Comparison of ENCODE assay signal across 9 cellular contexts in the genomic region with DNA sequence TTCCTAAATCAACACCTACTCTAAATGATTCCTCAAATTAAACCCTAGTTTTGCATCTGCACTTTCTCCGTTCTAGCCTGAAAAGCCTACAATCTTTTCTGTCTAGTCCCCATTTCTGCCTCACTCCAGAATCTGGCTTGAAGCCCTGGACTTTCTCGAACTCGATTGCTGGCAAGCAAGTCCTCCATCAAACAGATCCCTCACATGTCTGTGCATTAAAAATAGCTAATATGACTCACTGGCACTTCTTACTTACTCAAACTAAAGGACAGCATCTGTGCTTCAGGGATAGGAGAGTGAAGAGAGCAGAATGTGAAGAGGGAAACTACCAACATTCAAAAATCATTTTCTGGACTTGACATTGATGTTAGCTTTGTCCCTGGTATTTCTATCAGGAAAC. TPM values are rescaled to one million over a fixed set of nuclear protein-coding genes. Genes with fewer than 3 reads are reported as not detected.
A peak's percentile ranks its signal among the peaks of the same experiment; 100 is the strongest.
DNase-seq lines count a peak whose midpoint lies in the region; ATAC-seq lines count a peak whose summit lies in the region.
"Had no signal": no experiment of that assay in that cellular context is flagged by ENCODE, and none has a peak within 500 bp of the region (broad histone marks: within the 10 kb centered on the region; RNA-seq: fewer than 3 reads in every experiment).

No MANE protein-coding gene starts in this region.

- intact Hi-C loops in Right ventricle myocardium superior (cut with DNase I) (no loop called here), sciatic nerve (cut with DNase I) (no loop called here)

- DNase-seq in GM04504 (ENCODE audit: low read depth) (peak; percentile 55), amniotic epithelial cell (ENCODE audit: low read depth) (peak; percentile 92), Right ventricle myocardium superior (no peak), sciatic nerve (ENCODE audit: low spot score) (no peak), NCI-H2171 treated with DMSO at 0.1 percent for 48 hours (lab: John Stamatoyannopoulos, UW) (no peak), SIG-M5 (lab: John Stamatoyannopoulos, UW) (no peak)
- DNase-seq: NCI-H510A treated with DMSO at 0.1 percent for 48 hours had no signal

- ATAC-seq in Right ventricle myocardium superior (ENCODE audit: poor library complexity): peak; percentile 96
- ATAC-seq in sciatic nerve: peak; percentile 59
- ATAC-seq in HG03565 (IDR thresholded peaks at IDR 0.05; ENCODE audit: unreplicated experiment): no peak
- no peak for ATAC-seq in activated CD4-positive, CD25-positive, alpha-beta regulatory T cell treated with anti-CD3 and anti-CD28 coated beads, Interleukin-2, amount 50 U/mL, for 24 hours

RNA-seq across cellular contexts. Expression of a gene that starts 51.8 kb away (rescaled TPM):
- total RNA-seq in Right ventricle myocardium superior (21.1 TPM), sciatic nerve (3.0 TPM)

Comparison
In these comparisons a context has a peak if more than half of its experiments do, and no peak if none do; other contexts are left out.
1. DNase-seq: peak in GM04504 (single experiment) and amniotic epithelial cell (single experiment); none in Right ventricle myocardium superior (single experiment), sciatic nerve (single experiment), NCI-H2171 treated with DMSO at 0.1 percent for 48 hours (single experiment) and SIG-M5 (single experiment).
2. ATAC-seq: peak in Right ventricle myocardium superior (single experiment) and sciatic nerve (single experiment); none in HG03565 (single experiment) and activated CD4-positive, CD25-positive, alpha-beta regulatory T cell treated with anti-CD3 and anti-CD28 coated beads, Interleukin-2, amount 50 U/mL, for 24 hours (0 of 2).